ENCODE assay signal across 8 cellular contexts in the genomic region with DNA sequence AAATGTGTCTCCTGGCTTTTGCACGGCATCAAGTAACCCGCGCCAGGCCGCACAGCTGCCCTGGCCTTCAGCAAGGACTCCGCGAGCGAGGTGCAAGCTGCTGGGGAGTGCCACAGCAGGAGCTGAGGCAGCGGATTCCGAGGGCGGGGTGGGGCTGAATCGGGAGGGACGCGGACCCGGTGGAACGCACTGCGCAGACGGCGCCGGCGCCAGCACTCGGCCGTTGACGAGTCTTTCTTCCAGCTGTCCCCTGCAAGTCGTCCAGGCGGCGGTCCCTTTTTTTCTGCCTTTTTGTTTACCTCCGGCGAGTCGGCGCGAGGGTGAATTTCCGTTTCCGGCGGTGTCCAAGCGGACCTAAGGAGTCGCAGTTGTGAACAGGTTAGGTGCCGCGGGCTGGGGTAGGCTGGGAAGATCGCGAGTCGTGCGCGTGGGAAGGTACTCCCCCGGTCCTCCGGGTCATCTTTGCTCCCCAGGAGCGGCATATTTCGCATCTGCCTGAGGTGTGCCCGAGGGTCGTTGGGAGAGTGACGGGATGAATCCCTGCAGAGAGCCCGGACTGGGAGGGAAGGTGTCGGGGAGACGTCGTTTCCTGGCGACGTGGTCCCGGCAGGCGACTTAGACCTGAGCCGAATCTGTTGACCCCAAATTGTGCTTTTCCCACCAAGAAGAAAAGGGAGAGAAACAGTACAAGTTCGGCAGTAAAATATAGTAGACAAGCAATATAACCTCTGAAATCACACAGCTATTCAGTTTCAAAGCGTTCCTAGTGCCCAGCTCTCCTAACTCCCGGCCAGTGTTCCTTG.
DNase-seq lines count a peak whose midpoint lies in the region; ATAC-seq and TF ChIP-seq lines count a peak whose summit lies in the region.
"Not testable (repeated sequence)": the region's sequence is repeated elsewhere in the genome, so short reads cannot be mapped to it uniquely, and the experiment has no call there.

No MANE protein-coding gene starts in this region.

- peak; percentile 57 for ATAC-seq in GM21528 (IDR thresholded peaks at IDR 0.05; ENCODE audit: low FRiP score, unreplicated experiment)

- DNase-seq in Caki2 (ENCODE audit: low read depth) = peak; percentile 90
- peak; percentile 6 for DNase-seq in HuH-7.5 (ENCODE audit: low spot score)
- DNase-seq in activated T-helper 1 cell treated with Interleukin-2 at 50 U/mL for 16 hours (ENCODE audit: low read depth) = peak; percentile 42
- peak; percentile 79 for DNase-seq in fibroblast of gingiva (ENCODE audit: low read depth)
- peak; percentile 60 for DNase-seq in mucosa of gallbladder (ENCODE audit: low spot score)
- DNase-seq in stimulated activated CD8-positive, alpha-beta memory T cell treated with anti-CD3 and anti-CD28 coated beads, Interleukin-15, amount 100 ng/mL, for 24 hours (ENCODE audit: low read depth) = peak; percentile 24

- in situ Hi-C loops in Caki2 (cut with HindIII; ENCODE audit: low pct_unique_long_range_greater_than_20kb, low sequenced_read_pairs) = not testable (repeated sequence)

TF ChIP-seq in PFSK-1, 5 proteins besides CTCF, POLR2A, EP300 and RAD21:
- TF ChIP-seq POLR2AphosphoS5 (IDR thresholded peaks at IDR 0.05; ENCODE audit: low read depth, low read length) = peak; percentile 46; the same call in 1 of the 2 replicates

Comparison
In these comparisons a context has a peak if more than half of its experiments do, and no peak if none do; other contexts are left out.
1. Peak in every context shown above with its lines: DNase-seq and ATAC-seq.
2. DNase-seq: peak in every context shown above with its lines; median percentile 90 in Caki2; 79 in fibroblast of gingiva; 60 in mucosa of gallbladder; 42 in activated T-helper 1 cell treated with Interleukin-2 at 50 U/mL for 16 hours; 24 in stimulated activated CD8-positive, alpha-beta memory T cell treated with anti-CD3 and anti-CD28 coated beads, Interleukin-15, amount 100 ng/mL, for 24 hours; 6 in HuH-7.5.